Comparison of ENCODE assay signal across 23 cellular contexts in genomic region chr1:244173240-244173639, GRCh38.
"Had no signal": no experiment of that assay in that cellular context is flagged by ENCODE, and none has a peak within 500 bp of the region (broad histone marks: within the 10 kb centered on the region; RNA-seq: fewer than 3 reads in every experiment).

No MANE protein-coding gene starts in this region.

- H3K4me3 Mint-ChIP-seq: endodermal cell; memory B cell; naive B cell; nephron; stimulated activated memory B cell treated with anti-CD40 and anti-IgM and Interleukin-4, amounts not matched to agents 10 μg/mL and 1 μg/mL and 100 μg/mL, for 72 hours; stimulated activated naive CD8-positive, alpha-beta T cell treated with anti-CD3 and anti-CD28 coated beads, Interleukin-15, amount 100 ng/mL, for 72 hours had no signal

- ATAC-seq: heart left ventricle; lower lobe of right lung; sciatic nerve; stimulated activated memory B cell treated with anti-CD40 and anti-IgM and Interleukin-4, amounts not matched to agents 10 μg/mL and 1 μg/mL and 100 μg/mL, for 72 hours; stimulated activated naive CD8-positive, alpha-beta T cell treated with anti-CD3 and anti-CD28 coated beads, Interleukin-15, amount 100 ng/mL, for 72 hours had no signal

- DNase-seq: effector CD4-positive, alpha-beta T cell; endodermal cell; erythroblast; foreskin melanocyte; heart left ventricle; hypothalamus; left ventricle myocardium inferior; lower lobe of right lung; naive B cell; spleen; stimulated activated CD4-positive, alpha-beta T cell treated with anti-CD3 and anti-CD28 coated beads, Interleukin-15, amount 100 ng/mL, for 24 hours; stimulated activated CD4-positive, alpha-beta T cell treated with anti-CD3 and anti-CD28 coated beads, Interleukin-1b, Interleukin-23, amount 100 ng/mL, for 48 hours; stimulated activated CD4-positive, alpha-beta T cell treated with anti-CD3 and anti-CD28 coated beads, Interleukin-4, amount 100 ng/mL, for 24 hours; stimulated activated naive CD8-positive, alpha-beta T cell treated with anti-CD3 and anti-CD28 coated beads, Interleukin-15, amount 100 ng/mL, for 72 hours; substantia nigra; transverse colon had no signal

- H3K36me3 ChIP-seq: heart left ventricle, left ventricle myocardium inferior, lower lobe of right lung, neutrophil, spleen, thoracic aorta, transverse colon had no signal

- H3K4me1 ChIP-seq: heart left ventricle, lower lobe of right lung, spleen, transverse colon had no signal

- H3K9me3 Mint-ChIP-seq: endodermal cell; memory B cell; naive B cell; nephron; stimulated activated memory B cell treated with anti-CD40 and anti-IgM and Interleukin-4, amounts not matched to agents 10 μg/mL and 1 μg/mL and 100 μg/mL, for 72 hours; stimulated activated naive CD8-positive, alpha-beta T cell treated with anti-CD3 and anti-CD28 coated beads, Interleukin-15, amount 100 ng/mL, for 72 hours had no signal

- H3K4me1 Mint-ChIP-seq: naive B cell; stimulated activated naive CD8-positive, alpha-beta T cell treated with anti-CD3 and anti-CD28 coated beads, Interleukin-15, amount 100 ng/mL, for 72 hours had no signal

- H3K27me3 ChIP-seq: heart left ventricle, neutrophil, spleen, transverse colon had no signal

- H3K9me3 ChIP-seq: heart left ventricle, left ventricle myocardium inferior, lower lobe of right lung, neutrophil, spleen, thoracic aorta, transverse colon had no signal

- H3K27ac ChIP-seq: coronary artery, heart left ventricle, left ventricle myocardium inferior, lower lobe of right lung, neutrophil, spleen, thoracic aorta, transverse colon had no signal

- H3K36me3 Mint-ChIP-seq: memory B cell; naive B cell; stimulated activated memory B cell treated with anti-CD40 and anti-IgM and Interleukin-4, amounts not matched to agents 10 μg/mL and 1 μg/mL and 100 μg/mL, for 72 hours had no signal

- H3K4me3 ChIP-seq: coronary artery, heart left ventricle, left ventricle myocardium inferior, lower lobe of right lung, spleen, thoracic aorta, transverse colon had no signal

- H3K27me3 Mint-ChIP-seq: stimulated activated memory B cell treated with anti-CD40 and anti-IgM and Interleukin-4, amounts not matched to agents 10 μg/mL and 1 μg/mL and 100 μg/mL, for 72 hours; stimulated activated naive CD8-positive, alpha-beta T cell treated with anti-CD3 and anti-CD28 coated beads, Interleukin-15, amount 100 ng/mL, for 72 hours had no signal

- H3K27ac Mint-ChIP-seq: endodermal cell; memory B cell; stimulated activated memory B cell treated with anti-CD40 and anti-IgM and Interleukin-4, amounts not matched to agents 10 μg/mL and 1 μg/mL and 100 μg/mL, for 72 hours; stimulated activated naive CD8-positive, alpha-beta T cell treated with anti-CD3 and anti-CD28 coated beads, Interleukin-15, amount 100 ng/mL, for 72 hours had no signal
